Comparison of ENCODE assay signal across 8 cellular contexts in the genomic region with DNA sequence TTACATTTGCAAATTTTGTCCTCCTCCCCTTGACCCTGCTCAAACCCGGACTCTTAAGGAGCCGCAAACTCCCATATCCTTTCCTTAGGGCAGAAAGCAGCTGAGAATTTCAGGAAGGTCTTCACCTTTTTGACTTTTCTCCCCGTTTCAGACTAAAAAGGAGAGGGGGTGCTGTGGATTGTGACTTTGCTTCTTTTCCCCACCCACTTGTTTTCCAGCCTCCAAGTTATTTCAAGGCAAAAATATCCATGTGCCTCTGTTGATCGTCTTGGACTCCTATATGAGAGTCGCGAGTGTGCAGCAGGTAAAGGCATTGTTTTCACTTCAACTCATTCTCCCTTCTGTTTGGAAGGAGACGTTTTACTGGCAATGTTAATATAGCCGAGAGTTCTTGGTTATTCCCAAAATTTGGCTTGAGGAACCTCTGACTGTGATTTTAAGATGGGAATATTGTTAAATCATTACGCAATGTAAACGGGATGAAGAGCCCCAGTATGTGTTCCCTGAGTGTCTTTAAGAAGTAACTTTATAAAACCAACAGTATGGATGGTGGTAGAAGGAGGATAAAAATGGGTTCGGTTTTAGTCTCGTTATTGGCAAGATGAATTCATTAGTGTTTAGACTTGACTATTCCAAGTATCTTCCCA. TPM values are rescaled to one million over a fixed set of nuclear protein-coding genes. Genes with fewer than 3 reads are reported as not detected.
DNase-seq lines count a peak whose midpoint lies in the region; ATAC-seq and TF ChIP-seq lines count a peak whose summit lies in the region.

No MANE protein-coding gene starts in this region.

- TF ChIP-seq CTCF in chondrocyte (IDR thresholded peaks at IDR 0.05) (no peak), upper lobe of right lung (IDR thresholded peaks at IDR 0.05) (no peak)

- H3K9ac ChIP-seq in mesenchymal stem cell (ENCODE audit: low read length), result peak overlapping the region; percentile 91

- H3K4me2 ChIP-seq in mesenchymal stem cell (ENCODE audit: low read length, poor library complexity, severe bottlenecking), result peak overlapping the region; percentile 91

- H3K79me1 ChIP-seq in mesenchymal stem cell (replicated peaks; ENCODE audit: low read length, poor library complexity, severe bottlenecking), result no peaks in the 10 kb centered on the region

- H3K4ac ChIP-seq in mesenchymal stem cell (ENCODE audit: low read depth in 1 of 2, low read length in 2 of 2), result no peak overlapping the region

- H3K27ac ChIP-seq in mesenchymal stem cell (ENCODE audit: low read length, poor library complexity, severe bottlenecking), result no peak overlapping the region
- H3K27ac ChIP-seq in upper lobe of right lung, result peak overlapping the region; percentile 98

- no peak overlapping the region for H2AFZ ChIP-seq in mesenchymal stem cell (ENCODE audit: low read depth, low read length)

- H3K9me3 Mint-ChIP-seq in activated T-cell treated with anti-CD3 and anti-CD28 coated beads, Interleukin-2, amount 50 U/mL, for 72 hours, result peaks cover 0 to 2% of the 10 kb centered on the region in 2 donors
- peaks cover 2% of the 10 kb centered on the region for H3K9me3 Mint-ChIP-seq in chondrocyte (ENCODE audit: low read depth)

- no peak for DNase-seq in activated T-cell treated with anti-CD3 and anti-CD28 coated beads, Interleukin-2, amount 50 U/mL, for 72 hours
- no peak for DNase-seq in activated T-cell treated with anti-CD3 and anti-CD28 coated beads, Interleukin-2, amount 50 U/mL, for 1 hour
- DNase-seq in chondrocyte (ENCODE audit: low spot score) (no peak), mesenchymal stem cell (no peak), upper lobe of right lung (no peak), NCI-H2081 (lab: John Stamatoyannopoulos, UW) (no peak), Ammon's horn (ENCODE audit: low spot score) (no peak)

- H3K4me1 ChIP-seq in mesenchymal stem cell (ENCODE audit: control insufficient read depth, insufficient read depth, low read depth, low read length) (peaks cover 7% of the 10 kb centered on the region), upper lobe of right lung (no peaks in the 10 kb centered on the region)

- H2BK120ac ChIP-seq in mesenchymal stem cell (ENCODE audit: low read depth, low read length), result no peak overlapping the region

- peaks cover 4% of the 10 kb centered on the region for H3K4me1 Mint-ChIP-seq in activated T-cell treated with anti-CD3 and anti-CD28 coated beads, Interleukin-2, amount 50 U/mL, for 72 hours (ENCODE audit: low read depth)
- peaks cover 10% of the 10 kb centered on the region for H3K4me1 Mint-ChIP-seq in chondrocyte (ENCODE audit: low read depth)

- H2BK5ac ChIP-seq in mesenchymal stem cell (ENCODE audit: low read depth, low read length, poor library complexity, severe bottlenecking), result no peak overlapping the region

- 62% methylated on average over 12 of the region's 12 CpGs for WGBS in mesenchymal stem cell

- no peak overlapping the region for H2AK5ac ChIP-seq in mesenchymal stem cell (ENCODE audit: low read length, severe bottlenecking)

- H3K18ac ChIP-seq in mesenchymal stem cell (ENCODE audit: low read depth in 1 of 2, low read length in 2 of 2), result no peak overlapping the region

- no peaks in the 10 kb centered on the region for H3K36me3 Mint-ChIP-seq in activated T-cell treated with anti-CD3 and anti-CD28 coated beads, Interleukin-2, amount 50 U/mL, for 72 hours (ENCODE audit: insufficient read depth in 2 of 2)
- H3K36me3 Mint-ChIP-seq in chondrocyte (ENCODE audit: low read depth), result no peaks in the 10 kb centered on the region

- H3K4me3 ChIP-seq in mesenchymal stem cell (ENCODE audit: insufficient read depth in 1 of 2, low read depth in 1 of 2, low read length in 2 of 2) (peak overlapping the region in 1 of 2 experiments; percentile 91), upper lobe of right lung (peak overlapping the region; percentile 63)

- H3K4me3 Mint-ChIP-seq in activated T-cell treated with anti-CD3 and anti-CD28 coated beads, Interleukin-2, amount 50 U/mL, for 72 hours, result peak overlapping the region; percentile 56 to 68
- H3K4me3 Mint-ChIP-seq in chondrocyte (ENCODE audit: unreplicated experiment), result peak overlapping the region; percentile 60

- no peak overlapping the region for H3K27ac Mint-ChIP-seq in activated T-cell treated with anti-CD3 and anti-CD28 coated beads, Interleukin-2, amount 50 U/mL, for 72 hours
- no peak overlapping the region for H3K27ac Mint-ChIP-seq in chondrocyte (ENCODE audit: unreplicated experiment)

- H4K8ac ChIP-seq in mesenchymal stem cell (ENCODE audit: low read length), result no peak overlapping the region

- H3K23ac ChIP-seq in mesenchymal stem cell (ENCODE audit: low read length in 2 of 2), result no peak overlapping the region

- no peak overlapping the region for H4K91ac ChIP-seq in mesenchymal stem cell (ENCODE audit: low read length)

- no peak overlapping the region for H2BK12ac ChIP-seq in mesenchymal stem cell (ENCODE audit: low read length in 2 of 2)

- intact Hi-C loops in upper lobe of right lung (cut with DNase I), result no loop called here

- H3K9me3 ChIP-seq in mesenchymal stem cell (ENCODE audit: control insufficient read depth, low read length) (no peaks in the 10 kb centered on the region), upper lobe of right lung (no peaks in the 10 kb centered on the region)

- ATAC-seq in activated T-cell treated with anti-CD3 and anti-CD28 coated beads, Interleukin-2, amount 50 U/mL, for 72 hours (replicated peaks in 1 of 2), result no peak
- ATAC-seq in upper lobe of right lung (no peak), HG03520 (IDR thresholded peaks at IDR 0.05; ENCODE audit: unreplicated experiment) (no peak)

- no peak overlapping the region for H2BK15ac ChIP-seq in mesenchymal stem cell (ENCODE audit: low read depth, poor library complexity, severe bottlenecking)

- no peak overlapping the region for H3K14ac ChIP-seq in mesenchymal stem cell (ENCODE audit: low read length in 2 of 2)

- H3K27me3 Mint-ChIP-seq in activated T-cell treated with anti-CD3 and anti-CD28 coated beads, Interleukin-2, amount 50 U/mL, for 72 hours (ENCODE audit: low read depth), result peaks cover 44% of the 10 kb centered on the region
- H3K27me3 Mint-ChIP-seq in chondrocyte (ENCODE audit: low read depth), result peaks cover 33% of the 10 kb centered on the region

- H3K27me3 ChIP-seq in mesenchymal stem cell (ENCODE audit: control insufficient read depth in 1 of 2, insufficient read depth in 1 of 2, low read length in 2 of 2) (no peaks in the 10 kb centered on the region), upper lobe of right lung (no peaks in the 10 kb centered on the region)

- H3K36me3 ChIP-seq in mesenchymal stem cell (ENCODE audit: control insufficient read depth in 1 of 2, insufficient read depth in 2 of 2, low read depth in 1 of 2, low read length in 2 of 2) (no peaks in the 10 kb centered on the region), upper lobe of right lung (peaks cover 5% of the 10 kb centered on the region)

RNA-seq across cellular contexts. Expression of a gene that starts 0.7 kb away (rescaled TPM):
- not detected for total RNA-seq in activated T-cell treated with anti-CD3 and anti-CD28 coated beads, Interleukin-2, amount 50 U/mL, for 72 hours
- total RNA-seq in chondrocyte (0.05 to 0.36 TPM (median 0.35 TPM) in 3 replicates), upper lobe of right lung (415 TPM)
- polyA plus RNA-seq in mesenchymal stem cell (2013, experiment 1 of 2), result 0.14 TPM
- polyA plus RNA-seq in mesenchymal stem cell (2013, experiment 2 of 2), result 0.18 TPM

Comparison
In these comparisons a context has a peak if more than half of its experiments do, and no peak if none do; other contexts are left out.
1. RNA of a gene that starts 0.7 kb away (total RNA-seq): 415 TPM in upper lobe of right lung (single experiment); 0.05 to 0.36 TPM in chondrocyte and not detected in activated T-cell treated with anti-CD3 and anti-CD28 coated beads, Interleukin-2, amount 50 U/mL, for 72 hours; every median in the first group is over 100 times any median in the second.